1 cellular context compared by ENCODE assay signal in the genomic region with DNA sequence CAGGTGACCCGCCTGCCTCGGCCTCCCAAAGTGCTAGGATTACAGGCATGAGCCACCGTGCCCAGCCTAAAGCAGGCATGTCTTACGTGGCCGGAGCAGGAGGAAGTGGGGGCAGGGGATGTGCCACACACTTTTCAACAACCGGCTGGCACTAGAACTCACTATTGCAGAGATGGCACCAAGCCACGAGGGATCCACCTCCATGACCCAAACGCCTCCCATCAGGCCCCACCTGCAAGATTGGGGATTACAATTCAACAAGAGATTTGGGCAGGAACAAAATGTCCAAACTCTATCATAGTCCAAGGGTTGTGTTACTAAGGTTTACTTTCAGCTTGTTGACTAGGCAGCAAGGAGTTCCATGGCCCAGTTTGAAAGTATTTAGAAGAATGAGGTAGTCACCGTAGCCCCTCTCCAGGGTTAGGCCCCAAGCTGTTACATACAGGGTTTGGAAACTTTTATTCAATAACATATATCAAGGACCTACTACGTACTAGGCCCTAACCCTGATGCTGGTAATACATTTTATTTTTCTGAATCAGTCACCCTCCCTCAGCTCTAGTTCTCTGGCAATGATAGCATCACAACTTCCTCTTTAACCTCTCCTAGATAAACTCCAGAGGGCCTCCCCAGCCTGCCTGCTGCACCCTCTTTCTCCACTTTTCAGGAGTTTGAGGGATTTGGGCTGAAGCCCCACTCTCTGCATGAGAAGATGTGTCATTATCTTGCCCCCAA.
TF ChIP-seq lines count a peak whose summit lies in the region.

No MANE protein-coding gene starts in this region.

TF ChIP-seq in K562, 482 proteins besides CTCF, POLR2A, EP300 and RAD21 (continued from another document):
- TF ChIP-seq, protein P1, sequence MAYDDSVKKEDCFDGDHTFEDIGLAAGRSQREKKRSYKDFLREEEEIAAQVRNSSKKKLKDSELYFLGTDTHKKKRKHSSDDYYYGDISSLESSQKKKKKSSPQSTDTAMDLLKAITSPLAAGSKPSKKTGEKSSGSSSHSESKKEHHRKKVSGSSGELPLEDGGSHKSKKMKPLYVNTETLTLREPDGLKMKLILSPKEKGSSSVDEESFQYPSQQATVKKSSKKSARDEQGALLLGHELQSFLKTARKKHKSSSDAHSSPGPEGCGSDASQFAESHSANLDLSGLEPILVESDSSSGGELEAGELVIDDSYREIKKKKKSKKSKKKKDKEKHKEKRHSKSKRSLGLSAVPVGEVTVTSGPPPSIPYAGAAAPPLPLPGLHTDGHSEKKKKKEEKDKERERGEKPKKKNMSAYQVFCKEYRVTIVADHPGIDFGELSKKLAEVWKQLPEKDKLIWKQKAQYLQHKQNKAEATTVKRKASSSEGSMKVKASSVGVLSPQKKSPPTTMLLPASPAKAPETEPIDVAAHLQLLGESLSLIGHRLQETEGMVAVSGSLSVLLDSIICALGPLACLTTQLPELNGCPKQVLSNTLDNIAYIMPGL (CRISPR knock-in tag; IDR thresholded peaks at IDR 0.05) = no peak
- TF ChIP-seq GABPB2 (CRISPR knock-in tag; conservative IDR thresholded peaks at IDR 0.05) (no peak), DPF2 (IDR thresholded peaks at IDR 0.05) (no peak), ZNF384 (IDR thresholded peaks at IDR 0.05; ENCODE audit: low read depth, low read length) (no peak), ZNF311 (CRISPR knock-in tag; IDR thresholded peaks at IDR 0.05) (no peak), JUND (IDR thresholded peaks at IDR 0.05; ENCODE audit: borderline replicate concordance, low read depth, low read length) (no peak), JUND (tag; IDR thresholded peaks at IDR 0.05; ENCODE audit: borderline replicate concordance, low read depth, low read length) (0 out of 3 replicates have a peak, but pooled peaks have one; percentile 2), NFIC (IDR thresholded peaks at IDR 0.05) (0 out of 2 replicates have a peak, but pooled peaks have one; percentile 7), NR2C2 (CRISPR knock-in tag; IDR thresholded peaks at IDR 0.05) (no peak), NR2C2 (tag; IDR thresholded peaks at IDR 0.05) (0 out of 2 replicates have a peak, but pooled peaks have one; percentile 60), GABPA (tag; conservative IDR thresholded peaks at IDR 0.05; ENCODE audit: low read depth) (0 out of 2 replicates have a peak, but pooled peaks have one; percentile 26), MTA2 (IDR thresholded peaks at IDR 0.05; ENCODE audit: low read depth) (no peak), ZNF644 (tag; IDR thresholded peaks at IDR 0.05; ENCODE audit: low read depth) (no peak), BRD4 (IDR thresholded peaks at IDR 0.05) (no peak), PTRF (tag; IDR thresholded peaks at IDR 0.05) (no peak), SIN3B (IDR thresholded peaks at IDR 0.05; ENCODE audit: low read depth) (no peak), MBD2 (IDR thresholded peaks at IDR 0.05; ENCODE audit: borderline replicate concordance, low read depth) (no peak), ZKSCAN1 (IDR thresholded peaks at IDR 0.05; ENCODE audit: low read depth, low read length) (peak; percentile 82), ATF7 (IDR thresholded peaks at IDR 0.05) (no peak), MEF2A (IDR thresholded peaks at IDR 0.05; ENCODE audit: control insufficient read depth, low read depth, low read length) (no peak), ELF2 (CRISPR knock-in tag; IDR thresholded peaks at IDR 0.05) (no peak)
- TF ChIP-seq, protein P2, sequence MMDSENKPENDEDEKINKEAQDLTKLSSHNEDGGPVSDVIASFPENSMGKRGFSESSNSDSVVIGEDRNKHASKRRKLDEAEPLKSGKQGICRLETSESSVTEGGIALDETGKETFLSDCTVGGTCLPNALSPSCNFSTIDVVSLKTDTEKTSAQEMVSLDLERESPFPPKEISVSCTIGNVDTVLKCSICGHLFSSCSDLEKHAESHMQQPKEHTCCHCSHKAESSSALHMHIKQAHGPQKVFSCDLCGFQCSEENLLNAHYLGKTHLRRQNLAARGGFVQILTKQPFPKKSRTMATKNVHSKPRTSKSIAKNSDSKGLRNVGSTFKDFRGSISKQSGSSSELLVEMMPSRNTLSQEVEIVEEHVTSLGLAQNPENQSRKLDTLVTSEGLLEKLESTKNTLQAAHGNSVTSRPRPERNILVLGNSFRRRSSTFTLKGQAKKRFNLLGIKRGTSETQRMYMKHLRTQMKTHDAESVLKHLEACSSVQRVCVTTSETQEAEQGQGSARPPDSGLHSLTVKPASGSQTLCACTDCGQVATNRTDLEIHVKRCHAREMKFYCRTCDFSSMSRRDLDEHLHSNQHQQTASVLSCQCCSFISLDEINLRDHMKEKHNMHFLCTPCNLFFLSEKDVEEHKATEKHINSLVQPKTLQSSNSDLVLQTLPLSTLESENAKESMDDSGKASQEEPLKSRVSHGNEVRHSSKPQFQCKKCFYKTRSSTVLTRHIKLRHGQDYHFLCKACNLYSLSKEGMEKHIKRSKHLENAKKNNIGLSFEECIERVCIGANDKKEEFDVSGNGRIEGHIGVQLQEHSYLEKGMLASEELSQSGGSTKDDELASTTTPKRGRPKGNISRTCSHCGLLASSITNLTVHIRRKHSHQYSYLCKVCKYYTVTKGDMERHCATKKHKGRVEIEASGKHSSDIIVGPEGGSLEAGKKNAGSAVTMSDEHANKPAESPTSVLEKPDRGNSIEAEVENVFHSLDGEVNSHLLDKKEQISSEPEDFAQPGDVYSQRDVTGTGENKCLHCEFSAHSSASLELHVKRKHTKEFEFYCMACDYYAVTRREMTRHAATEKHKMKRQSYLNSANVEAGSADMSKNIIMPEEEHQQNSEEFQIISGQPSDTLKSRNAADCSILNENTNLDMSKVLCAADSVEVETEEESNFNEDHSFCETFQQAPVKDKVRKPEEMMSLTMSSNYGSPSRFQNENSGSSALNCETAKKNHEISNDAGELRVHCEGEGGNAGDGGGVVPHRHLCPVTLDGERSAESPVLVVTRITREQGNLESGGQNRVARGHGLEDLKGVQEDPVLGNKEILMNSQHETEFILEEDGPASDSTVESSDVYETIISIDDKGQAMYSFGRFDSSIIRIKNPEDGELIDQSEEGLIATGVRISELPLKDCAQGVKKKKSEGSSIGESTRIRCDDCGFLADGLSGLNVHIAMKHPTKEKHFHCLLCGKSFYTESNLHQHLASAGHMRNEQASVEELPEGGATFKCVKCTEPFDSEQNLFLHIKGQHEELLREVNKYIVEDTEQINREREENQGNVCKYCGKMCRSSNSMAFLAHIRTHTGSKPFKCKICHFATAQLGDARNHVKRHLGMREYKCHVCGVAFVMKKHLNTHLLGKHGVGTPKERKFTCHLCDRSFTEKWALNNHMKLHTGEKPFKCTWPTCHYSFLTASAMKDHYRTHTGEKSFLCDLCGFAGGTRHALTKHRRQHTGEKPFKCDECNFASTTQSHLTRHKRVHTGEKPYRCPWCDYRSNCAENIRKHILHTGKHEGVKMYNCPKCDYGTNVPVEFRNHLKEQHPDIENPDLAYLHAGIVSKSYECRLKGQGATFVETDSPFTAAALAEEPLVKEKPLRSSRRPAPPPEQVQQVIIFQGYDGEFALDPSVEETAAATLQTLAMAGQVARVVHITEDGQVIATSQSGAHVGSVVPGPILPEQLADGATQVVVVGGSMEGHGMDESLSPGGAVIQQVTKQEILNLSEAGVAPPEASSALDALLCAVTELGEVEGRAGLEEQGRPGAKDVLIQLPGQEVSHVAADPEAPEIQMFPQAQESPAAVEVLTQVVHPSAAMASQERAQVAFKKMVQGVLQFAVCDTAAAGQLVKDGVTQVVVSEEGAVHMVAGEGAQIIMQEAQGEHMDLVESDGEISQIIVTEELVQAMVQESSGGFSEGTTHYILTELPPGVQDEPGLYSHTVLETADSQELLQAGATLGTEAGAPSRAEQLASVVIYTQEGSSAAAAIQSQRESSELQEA (IDR thresholded peaks at IDR 0.05; ENCODE audit: low read depth) = no peak
- TF ChIP-seq, protein P3, sequence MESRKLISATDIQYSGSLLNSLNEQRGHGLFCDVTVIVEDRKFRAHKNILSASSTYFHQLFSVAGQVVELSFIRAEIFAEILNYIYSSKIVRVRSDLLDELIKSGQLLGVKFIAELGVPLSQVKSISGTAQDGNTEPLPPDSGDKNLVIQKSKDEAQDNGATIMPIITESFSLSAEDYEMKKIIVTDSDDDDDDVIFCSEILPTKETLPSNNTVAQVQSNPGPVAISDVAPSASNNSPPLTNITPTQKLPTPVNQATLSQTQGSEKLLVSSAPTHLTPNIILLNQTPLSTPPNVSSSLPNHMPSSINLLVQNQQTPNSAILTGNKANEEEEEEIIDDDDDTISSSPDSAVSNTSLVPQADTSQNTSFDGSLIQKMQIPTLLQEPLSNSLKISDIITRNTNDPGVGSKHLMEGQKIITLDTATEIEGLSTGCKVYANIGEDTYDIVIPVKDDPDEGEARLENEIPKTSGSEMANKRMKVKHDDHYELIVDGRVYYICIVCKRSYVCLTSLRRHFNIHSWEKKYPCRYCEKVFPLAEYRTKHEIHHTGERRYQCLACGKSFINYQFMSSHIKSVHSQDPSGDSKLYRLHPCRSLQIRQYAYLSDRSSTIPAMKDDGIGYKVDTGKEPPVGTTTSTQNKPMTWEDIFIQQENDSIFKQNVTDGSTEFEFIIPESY (CRISPR knock-in tag; IDR thresholded peaks at IDR 0.05) = no peak; the same call in 1 of the 2 replicates
- TF ChIP-seq, protein P4, sequence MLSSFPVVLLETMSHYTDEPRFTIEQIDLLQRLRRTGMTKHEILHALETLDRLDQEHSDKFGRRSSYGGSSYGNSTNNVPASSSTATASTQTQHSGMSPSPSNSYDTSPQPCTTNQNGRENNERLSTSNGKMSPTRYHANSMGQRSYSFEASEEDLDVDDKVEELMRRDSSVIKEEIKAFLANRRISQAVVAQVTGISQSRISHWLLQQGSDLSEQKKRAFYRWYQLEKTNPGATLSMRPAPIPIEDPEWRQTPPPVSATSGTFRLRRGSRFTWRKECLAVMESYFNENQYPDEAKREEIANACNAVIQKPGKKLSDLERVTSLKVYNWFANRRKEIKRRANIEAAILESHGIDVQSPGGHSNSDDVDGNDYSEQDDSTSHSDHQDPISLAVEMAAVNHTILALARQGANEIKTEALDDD (IDR thresholded peaks at IDR 0.05) = peak; percentile 68
- TF ChIP-seq, protein P5, sequence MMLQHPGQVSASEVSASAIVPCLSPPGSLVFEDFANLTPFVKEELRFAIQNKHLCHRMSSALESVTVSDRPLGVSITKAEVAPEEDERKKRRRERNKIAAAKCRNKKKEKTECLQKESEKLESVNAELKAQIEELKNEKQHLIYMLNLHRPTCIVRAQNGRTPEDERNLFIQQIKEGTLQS (IDR thresholded peaks at IDR 0.05) = no peak
- TF ChIP-seq, protein P5 (CRISPR knock-in tag; conservative IDR thresholded peaks at IDR 0.05) = 0 out of 2 replicates have a peak, but pooled peaks have one; percentile 38
- TF ChIP-seq, protein P6, sequence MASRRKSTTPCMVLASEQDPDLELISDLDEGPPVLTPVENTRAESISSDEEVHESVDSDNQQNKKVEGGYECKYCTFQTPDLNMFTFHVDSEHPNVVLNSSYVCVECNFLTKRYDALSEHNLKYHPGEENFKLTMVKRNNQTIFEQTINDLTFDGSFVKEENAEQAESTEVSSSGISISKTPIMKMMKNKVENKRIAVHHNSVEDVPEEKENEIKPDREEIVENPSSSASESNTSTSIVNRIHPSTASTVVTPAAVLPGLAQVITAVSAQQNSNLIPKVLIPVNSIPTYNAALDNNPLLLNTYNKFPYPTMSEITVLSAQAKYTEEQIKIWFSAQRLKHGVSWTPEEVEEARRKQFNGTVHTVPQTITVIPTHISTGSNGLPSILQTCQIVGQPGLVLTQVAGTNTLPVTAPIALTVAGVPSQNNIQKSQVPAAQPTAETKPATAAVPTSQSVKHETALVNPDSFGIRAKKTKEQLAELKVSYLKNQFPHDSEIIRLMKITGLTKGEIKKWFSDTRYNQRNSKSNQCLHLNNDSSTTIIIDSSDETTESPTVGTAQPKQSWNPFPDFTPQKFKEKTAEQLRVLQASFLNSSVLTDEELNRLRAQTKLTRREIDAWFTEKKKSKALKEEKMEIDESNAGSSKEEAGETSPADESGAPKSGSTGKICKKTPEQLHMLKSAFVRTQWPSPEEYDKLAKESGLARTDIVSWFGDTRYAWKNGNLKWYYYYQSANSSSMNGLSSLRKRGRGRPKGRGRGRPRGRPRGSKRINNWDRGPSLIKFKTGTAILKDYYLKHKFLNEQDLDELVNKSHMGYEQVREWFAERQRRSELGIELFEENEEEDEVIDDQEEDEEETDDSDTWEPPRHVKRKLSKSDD (conservative IDR thresholded peaks at IDR 0.05; ENCODE audit: low read length) = no peak
